Comparison of ENCODE assay signal across 14 cellular contexts in genomic region chrX:13891367-13892146, GRCh38.
DNase-seq lines count a peak whose midpoint lies in the region; ATAC-seq and TF ChIP-seq lines count a peak whose summit lies in the region.
"Had no signal": no experiment of that assay in that cellular context is flagged by ENCODE, and none has a peak within 500 bp of the region (broad histone marks: within the 10 kb centered on the region; RNA-seq: fewer than 3 reads in every experiment).

No MANE protein-coding gene starts in this region.

- peak overlapping the region in 2 of 4 donors; percentile 11 to 44 for H3K27ac ChIP-seq in body of pancreas
- H3K27ac ChIP-seq in Peyer's patch, result no peak overlapping the region
- H3K27ac ChIP-seq: ascending aorta had no signal

- H3K36me3 ChIP-seq in body of pancreas (replicated peaks in 1 of 2; ENCODE audit: insufficient read depth in 1 of 2, low read depth in 2 of 2), result no peaks in the 10 kb centered on the region
- H3K36me3 ChIP-seq in Peyer's patch, result no peaks in the 10 kb centered on the region
- H3K36me3 ChIP-seq: ascending aorta had no signal

- no peaks in the 10 kb centered on the region for H3K4me1 ChIP-seq in body of pancreas
- no peaks in the 10 kb centered on the region for H3K4me1 ChIP-seq in Peyer's patch

- peak; percentile 53 for ATAC-seq in GM21529 (IDR thresholded peaks at IDR 0.05; ENCODE audit: unreplicated experiment)
- ATAC-seq in body of pancreas, result peak; percentile 48
- ATAC-seq in left lobe of liver, result no peak
- ATAC-seq: activated CD8-positive, alpha-beta memory T cell treated with anti-CD3 and anti-CD28 coated beads, Interleukin-2, amount 10 ng/mL, durations not matched to agents 7 days and 5 days had no signal

- intact Hi-C loops in body of pancreas (cut with DNase I), result no loop called here

- TF ChIP-seq CTCF in body of pancreas (IDR thresholded peaks at IDR 0.05) (no peak), Peyer's patch (IDR thresholded peaks at IDR 0.05) (no peak)

- TF ChIP-seq POLR2A in body of pancreas (IDR thresholded peaks at IDR 0.05) (no peak), Peyer's patch (IDR thresholded peaks at IDR 0.05) (no peak)

- H3K4me3 ChIP-seq in body of pancreas (no peak overlapping the region), Peyer's patch (no peak overlapping the region)
- H3K4me3 ChIP-seq: ascending aorta had no signal

- WGBS in body of pancreas, 2 donors, result 53 to 62% methylated on average over 5 to 7 of the region's 7 CpGs

- H3K9me3 ChIP-seq in body of pancreas, result no peaks in the 10 kb centered on the region
- no peaks in the 10 kb centered on the region for H3K9me3 ChIP-seq in Peyer's patch
- H3K9me3 ChIP-seq: ascending aorta had no signal

- DNase-seq in body of pancreas (peak in 1 of 4 donors; percentile 6), hypothalamus (lab: John Stamatoyannopoulos, UW) (peak in 33 of 51 donors; percentile 1 to 83 (median 28)), putamen (ENCODE audit: low spot score) (peak; percentile 85), left lobe of liver (ENCODE audit: low spot score) (no peak), Peyer's patch (no peak), activated T-cell treated with anti-CD3 and anti-CD28 coated beads for 4 hours (no peak), HT-29 (ENCODE audit: low spot score) (no peak)
- DNase-seq: ACHN; activated CD4-positive, CD25-positive, alpha-beta regulatory T cell; activated CD8-positive, alpha-beta memory T cell treated with anti-CD3 and anti-CD28 coated beads, Interleukin-2, amount 10 ng/mL, durations not matched to agents 7 days and 5 days; activated gamma-delta T cell; NCI-H2081 treated with DMSO at 0.1 percent for 48 hours had no signal

- H3K27me3 ChIP-seq in body of pancreas (no peaks in the 10 kb centered on the region), Peyer's patch (no peaks in the 10 kb centered on the region)
- H3K27me3 ChIP-seq: ascending aorta had no signal

Comparison
In these comparisons a context has a peak if more than half of its experiments do, and no peak if none do; other contexts are left out.
1. DNase-seq: peak in hypothalamus (33 of 51) and putamen (single experiment); none in left lobe of liver (single experiment), Peyer's patch (0 of 3), activated T-cell treated with anti-CD3 and anti-CD28 coated beads for 4 hours (single experiment) and HT-29 (single experiment).